In genomic region chr22:42560781-42561180, GRCh38 we compare ENCODE assay signal across 8 cellular contexts. TPM values are rescaled to one million over a fixed set of nuclear protein-coding genes. Genes with fewer than 3 reads are reported as not detected.
DNase-seq lines count a peak whose midpoint lies in the region; ATAC-seq and TF ChIP-seq lines count a peak whose summit lies in the region.

No MANE protein-coding gene starts in this region.

- H3K27ac ChIP-seq in upper lobe of right lung, result no peak overlapping the region

- H3K27me3 Mint-ChIP-seq in activated T-cell treated with anti-CD3 and anti-CD28 coated beads, Interleukin-2, amount 50 U/mL, for 72 hours (ENCODE audit: low read depth), result no peaks in the 10 kb centered on the region

- no peak overlapping the region for H3K27ac Mint-ChIP-seq in activated T-cell treated with anti-CD3 and anti-CD28 coated beads, Interleukin-2, amount 50 U/mL, for 72 hours

- no peaks in the 10 kb centered on the region for H3K36me3 ChIP-seq in upper lobe of right lung

- no peak overlapping the region for H3K4me3 ChIP-seq in upper lobe of right lung

- peak; percentile 48 for TF ChIP-seq CTCF in upper lobe of right lung (IDR thresholded peaks at IDR 0.05)

- no peaks in the 10 kb centered on the region for H3K9me3 ChIP-seq in upper lobe of right lung

- no peaks in the 10 kb centered on the region for H3K36me3 Mint-ChIP-seq in activated T-cell treated with anti-CD3 and anti-CD28 coated beads, Interleukin-2, amount 50 U/mL, for 72 hours (ENCODE audit: insufficient read depth in 2 of 2)

- H3K4me3 Mint-ChIP-seq in activated T-cell treated with anti-CD3 and anti-CD28 coated beads, Interleukin-2, amount 50 U/mL, for 72 hours, result no peak overlapping the region

- peak; percentile 16 to 21 for DNase-seq in activated T-cell treated with anti-CD3 and anti-CD28 coated beads, Interleukin-2, amount 50 U/mL, for 72 hours
- no peak for DNase-seq in activated T-cell treated with anti-CD3 and anti-CD28 coated beads, Interleukin-2, amount 50 U/mL, for 1 hour
- DNase-seq in left ventricle myocardium superior (no peak), upper lobe of right lung (no peak), NCI-H345 (lab: John Stamatoyannopoulos, UW) (no peak), NCI-H345 treated with DMSO at 0.1 percent for 48 hours (lab: John Stamatoyannopoulos, UW; ENCODE audit: unreplicated experiment) (no peak)
- DNase-seq in activated CD4-positive, CD25-positive, alpha-beta regulatory T cell treated with anti-CD3 and anti-CD28 coated beads, Interleukin-2, amount 50 U/mL, for 72 hours, result no peak

- intact Hi-C loops in left ventricle myocardium superior (cut with micrococcal nuclease) (no loop called here), upper lobe of right lung (cut with DNase I) (no loop called here)

- no peaks in the 10 kb centered on the region for H3K27me3 ChIP-seq in upper lobe of right lung

- H3K9me3 Mint-ChIP-seq in activated T-cell treated with anti-CD3 and anti-CD28 coated beads, Interleukin-2, amount 50 U/mL, for 72 hours, result no peaks in the 10 kb centered on the region

- peaks cover 4% of the 10 kb centered on the region for H3K4me1 ChIP-seq in upper lobe of right lung

- peak; percentile 34 to 57 for ATAC-seq in activated T-cell treated with anti-CD3 and anti-CD28 coated beads, Interleukin-2, amount 50 U/mL, for 72 hours (replicated peaks in 1 of 2)
- ATAC-seq in SK-N-SH treated with all-trans-retinoic acid at 6 μM for 48 hours (peak; percentile 63), left ventricle myocardium superior (peak; percentile 18), upper lobe of right lung (peak; percentile 48)

- peaks cover 6% of the 10 kb centered on the region for H3K4me1 Mint-ChIP-seq in activated T-cell treated with anti-CD3 and anti-CD28 coated beads, Interleukin-2, amount 50 U/mL, for 72 hours (ENCODE audit: low read depth)

TF ChIP-seq in SK-N-SH treated with all-trans-retinoic acid at 6 μM for 48 hours, 23 proteins besides CTCF, POLR2A, EP300 and RAD21:
- TF ChIP-seq ZNF565 (CRISPR knock-in tag; conservative IDR thresholded peaks at IDR 0.05; ENCODE audit: low read depth), result no peak
- no peak for TF ChIP-seq ZFP30 (CRISPR knock-in tag; IDR thresholded peaks at IDR 0.05)
- no peak for TF ChIP-seq TSHZ2 (CRISPR knock-in tag; IDR thresholded peaks at IDR 0.05)
- no peak for TF ChIP-seq ESRRG (CRISPR knock-in tag; IDR thresholded peaks at IDR 0.05)
- no peak for TF ChIP-seq ARNTL (CRISPR knock-in tag; IDR thresholded peaks at IDR 0.05; ENCODE audit: borderline replicate concordance, low read depth)
- TF ChIP-seq TCF4 (CRISPR knock-in tag; IDR thresholded peaks at IDR 0.05; ENCODE audit: borderline replicate concordance), result no peak
- no peak for TF ChIP-seq CREB5 (CRISPR knock-in tag; IDR thresholded peaks at IDR 0.05; ENCODE audit: low read depth)
- TF ChIP-seq ISL1 (CRISPR knock-in tag; IDR thresholded peaks at IDR 0.05), result no peak
- TF ChIP-seq PPARA (CRISPR knock-in tag; IDR thresholded peaks at IDR 0.05; ENCODE audit: borderline replicate concordance), result no peak
- no peak for TF ChIP-seq ZNF8 (CRISPR knock-in tag; IDR thresholded peaks at IDR 0.05)
- TF ChIP-seq POU6F1 (CRISPR knock-in tag; IDR thresholded peaks at IDR 0.05; ENCODE audit: borderline replicate concordance, low read depth), result no peak
- TF ChIP-seq GLIS3 (CRISPR knock-in tag; IDR thresholded peaks at IDR 0.05), result no peak

RNA-seq across cellular contexts. Expression of gene SERHL2, which starts 7.0 kb away (rescaled TPM):
- total RNA-seq in activated T-cell treated with anti-CD3 and anti-CD28 coated beads, Interleukin-2, amount 50 U/mL, for 72 hours, result 1 to 10 TPM; 1.2 to 1.6 TPM
- 1.6 TPM for total RNA-seq in left ventricle myocardium superior
- 1.2 TPM for total RNA-seq in upper lobe of right lung

RNA-seq across cellular contexts. Expression of gene RRP7A, which starts 41.2 kb away (rescaled TPM):
- 10 to 100 TPM; 32.5 to 35.9 TPM for total RNA-seq in activated T-cell treated with anti-CD3 and anti-CD28 coated beads, Interleukin-2, amount 50 U/mL, for 72 hours
- total RNA-seq in left ventricle myocardium superior (16.0 TPM), upper lobe of right lung (31.2 TPM)

RNA-seq across cellular contexts. Expression of gene POLDIP3, which starts 53.9 kb away (rescaled TPM):
- 100 to 1,000 TPM in 1 of 2 donors, 10 to 100 TPM in 1; 84.0 to 108 TPM for total RNA-seq in activated T-cell treated with anti-CD3 and anti-CD28 coated beads, Interleukin-2, amount 50 U/mL, for 72 hours
- total RNA-seq in left ventricle myocardium superior (39.4 TPM), upper lobe of right lung (66.9 TPM)

Comparison
In these comparisons a context has a peak if more than half of its experiments do, and no peak if none do; other contexts are left out.
1. DNase-seq: peak in activated T-cell treated with anti-CD3 and anti-CD28 coated beads, Interleukin-2, amount 50 U/mL, for 72 hours (2 of 2); none in activated T-cell treated with anti-CD3 and anti-CD28 coated beads, Interleukin-2, amount 50 U/mL, for 1 hour (single experiment), left ventricle myocardium superior (single experiment), upper lobe of right lung (single experiment), NCI-H345 (single experiment), NCI-H345 treated with DMSO at 0.1 percent for 48 hours (single experiment) and activated CD4-positive, CD25-positive, alpha-beta regulatory T cell treated with anti-CD3 and anti-CD28 coated beads, Interleukin-2, amount 50 U/mL, for 72 hours (single experiment).
2. Peak in every context shown above with its lines, with median percentiles within 50 percentile points of each other: ATAC-seq.